10 cellular contexts compared by ENCODE assay signal in genomic region chr13:23160241-23161175, GRCh38. TPM values are rescaled to one million over a fixed set of nuclear protein-coding genes. Genes with fewer than 3 reads are reported as not detected.
A peak's percentile ranks its signal among the peaks of the same experiment; 100 is the strongest.
DNase-seq lines count a peak whose midpoint lies in the region; ATAC-seq and TF ChIP-seq lines count a peak whose summit lies in the region.
"Had no signal": no experiment of that assay in that cellular context is flagged by ENCODE, and none has a peak within 500 bp of the region (broad histone marks: within the 10 kb centered on the region; RNA-seq: fewer than 3 reads in every experiment).

No MANE protein-coding gene starts in this region.

- H3K27me3 ChIP-seq in endodermal cell (ENCODE audit: control insufficient read depth, insufficient read depth, low read length, poor library complexity, severe bottlenecking): peaks cover 22% of the 10 kb centered on the region

- no peak overlapping the region for H3K9ac ChIP-seq in endodermal cell (ENCODE audit: extremely low read depth, low read length, poor library complexity, severe bottlenecking)

- H3K27ac Mint-ChIP-seq in natural killer cell treated with Interleukin-12 subunit alpha and Interleukin-12 subunit beta and Interleukin-15 and Interleukin-18, amount 100 ng/mL, for 72 hours: no peak overlapping the region
- no peak overlapping the region for H3K27ac Mint-ChIP-seq in natural killer cell
- no peak overlapping the region for H3K27ac Mint-ChIP-seq in endodermal cell

- no peaks in the 10 kb centered on the region for H3K9me3 Mint-ChIP-seq in natural killer cell treated with Interleukin-12 subunit alpha and Interleukin-12 subunit beta and Interleukin-15 and Interleukin-18, amount 100 ng/mL, for 72 hours
- H3K9me3 Mint-ChIP-seq in natural killer cell (no peaks in the 10 kb centered on the region), endodermal cell (peaks cover 6% of the 10 kb centered on the region)

- H3K36me3 Mint-ChIP-seq in natural killer cell treated with Interleukin-12 subunit alpha and Interleukin-12 subunit beta and Interleukin-15 and Interleukin-18, amount 100 ng/mL, for 72 hours: no peaks in the 10 kb centered on the region
- H3K36me3 Mint-ChIP-seq in natural killer cell (no peaks in the 10 kb centered on the region), endodermal cell (ENCODE audit: low read depth) (no peaks in the 10 kb centered on the region)

- H3K9me3 ChIP-seq in endodermal cell (ENCODE audit: control insufficient read depth, low read length): no peaks in the 10 kb centered on the region
- H3K9me3 ChIP-seq in mesodermal cell (ENCODE audit: control insufficient read depth, low read length): no peaks in the 10 kb centered on the region

- TF ChIP-seq CTCF in natural killer cell (IDR thresholded peaks at IDR 0.05) (no peak), endodermal cell (conservative IDR thresholded peaks at IDR 0.05) (no peak)

- ATAC-seq in natural killer cell treated with Interleukin-12 subunit alpha and Interleukin-12 subunit beta and Interleukin-15 and Interleukin-18, amount 100 ng/mL, for 72 hours: peak; percentile 33 to 36
- ATAC-seq in natural killer cell (no peak), HG03045 (IDR thresholded peaks at IDR 0.05; ENCODE audit: unreplicated experiment) (no peak), HG03571 (IDR thresholded peaks at IDR 0.05; ENCODE audit: unreplicated experiment) (no peak)

- DNase-seq in natural killer cell treated with Interleukin-12 subunit alpha and Interleukin-12 subunit beta and Interleukin-15 and Interleukin-18, amount 100 ng/mL, for 72 hours (ENCODE audit: low spot score): no peak
- DNase-seq in natural killer cell: no peak
- DNase-seq in endodermal cell: peak; percentile 72
- DNase-seq in stimulated activated CD4-positive, alpha-beta T cell treated with anti-CD3 and anti-CD28 coated beads, Interleukin-2, amount 100 ng/mL, for 48 hours: no peak
- no peak for DNase-seq in stimulated activated CD8-positive, alpha-beta memory T cell treated with anti-CD3 and anti-CD28 coated beads, Interleukin-4, amount 100 ng/mL, for 48 hours
- DNase-seq: DMS153, RPMI8226 had no signal

- H3K27ac ChIP-seq in endodermal cell (ENCODE audit: low read depth, low read length) (no peak overlapping the region), mesodermal cell (ENCODE audit: low read depth, low read length, severe bottlenecking) (no peak overlapping the region)

- peaks cover 19 to 28% of the 10 kb centered on the region in 2 donors for H3K27me3 Mint-ChIP-seq in natural killer cell treated with Interleukin-12 subunit alpha and Interleukin-12 subunit beta and Interleukin-15 and Interleukin-18, amount 100 ng/mL, for 72 hours
- H3K27me3 Mint-ChIP-seq in natural killer cell (ENCODE audit: low read depth in 2 of 2) (peaks cover 12 to 14% of the 10 kb centered on the region in 2 donors), endodermal cell (ENCODE audit: insufficient read depth) (peaks cover 34% of the 10 kb centered on the region)

- intact Hi-C loops in natural killer cell (cut with micrococcal nuclease): no loop called here

- H3K4me1 ChIP-seq in endodermal cell (ENCODE audit: control insufficient read depth, insufficient read depth, low read length) (no peaks in the 10 kb centered on the region), mesodermal cell (ENCODE audit: control insufficient read depth, insufficient read depth, low read length, poor library complexity, severe bottlenecking) (no peaks in the 10 kb centered on the region)

- H3K4me3 ChIP-seq in endodermal cell (ENCODE audit: low read length) (peak overlapping the region; percentile 84), mesodermal cell (ENCODE audit: extremely low read depth, insufficient read depth, low read length, poor library complexity, severe bottlenecking) (peak overlapping the region; percentile 52)

- no peaks in the 10 kb centered on the region for H3K4me1 Mint-ChIP-seq in natural killer cell treated with Interleukin-12 subunit alpha and Interleukin-12 subunit beta and Interleukin-15 and Interleukin-18, amount 100 ng/mL, for 72 hours (ENCODE audit: low read depth in 2 of 2)
- no peaks in the 10 kb centered on the region for H3K4me1 Mint-ChIP-seq in natural killer cell
- no peaks in the 10 kb centered on the region for H3K4me1 Mint-ChIP-seq in endodermal cell

- H3K4me3 Mint-ChIP-seq in natural killer cell treated with Interleukin-12 subunit alpha and Interleukin-12 subunit beta and Interleukin-15 and Interleukin-18, amount 100 ng/mL, for 72 hours: no peak overlapping the region
- no peak overlapping the region for H3K4me3 Mint-ChIP-seq in natural killer cell
- H3K4me3 Mint-ChIP-seq in endodermal cell: peak overlapping the region; percentile 75

- 12% methylated on average over 13 to 59 of the region's 59 CpGs for WGBS in endodermal cell (ENCODE audit: insufficient coverage in 1 of 2, insufficient read length in 1 of 2), 2 experiments
- WGBS in mesodermal cell (ENCODE audit: insufficient coverage in 2 of 2), 2 experiments: 4 to 10% methylated on average over 46 to 47 of the region's 59 CpGs

- no peaks in the 10 kb centered on the region for H3K36me3 ChIP-seq in endodermal cell (ENCODE audit: control insufficient read depth, insufficient read depth, low read length)
- no peaks in the 10 kb centered on the region for H3K36me3 ChIP-seq in mesodermal cell (ENCODE audit: control insufficient read depth, insufficient read depth, low read length)

RNA-seq across cellular contexts. Expression of gene SGCG, which starts 20.3 kb away (rescaled TPM):
- total RNA-seq in natural killer cell treated with Interleukin-12 subunit alpha and Interleukin-12 subunit beta and Interleukin-15 and Interleukin-18, amount 100 ng/mL, for 72 hours: not detected
- total RNA-seq in natural killer cell (not detected), endodermal cell (under 1 TPM; 0.15 to 0.27 TPM)
- polyA plus RNA-seq in endodermal cell (2013, experiment 1 of 2): 0.18 TPM
- 0.54 TPM for polyA plus RNA-seq in endodermal cell (2013, experiment 2 of 2)
- 0.92 TPM for polyA plus RNA-seq in mesodermal cell (2013, experiment 1 of 2)
- polyA plus RNA-seq in mesodermal cell (2013, experiment 2 of 2): 0.61 TPM

Comparison
In these comparisons a context has a peak if more than half of its experiments do, and no peak if none do; other contexts are left out.
1. ATAC-seq: peak in natural killer cell treated with Interleukin-12 subunit alpha and Interleukin-12 subunit beta and Interleukin-15 and Interleukin-18, amount 100 ng/mL, for 72 hours (2 of 2); none in natural killer cell (0 of 3), HG03045 (single experiment) and HG03571 (single experiment).